9 cellular contexts compared by ENCODE assay signal in genomic region chr9:129178579-129178909, GRCh38. TPM values are rescaled to one million over a fixed set of nuclear protein-coding genes. Genes with fewer than 3 reads are reported as not detected.
DNase-seq lines count a peak whose midpoint lies in the region; TF ChIP-seq lines count a peak whose summit lies in the region.
"Had no signal": no experiment of that assay in that cellular context is flagged by ENCODE, and none has a peak within 500 bp of the region (broad histone marks: within the 10 kb centered on the region; RNA-seq: fewer than 3 reads in every experiment).

No MANE protein-coding gene starts in this region.

- H3K9me3 ChIP-seq in iPS DF 6.9 (ENCODE audit: control insufficient read depth, insufficient read depth, low read length) (no peaks in the 10 kb centered on the region), subcutaneous abdominal adipose tissue (ENCODE audit: control insufficient read depth in 5 of 5, low read length in 5 of 5) (no peaks in the 10 kb centered on the region)
- no peaks in the 10 kb centered on the region for H3K9me3 ChIP-seq in CD8-positive, alpha-beta memory T cell (ENCODE audit: low read length)

- no peak overlapping the region for H3K27ac Mint-ChIP-seq in CD8-positive, alpha-beta memory T cell

- no peak for TF ChIP-seq CTCF in RWPE1 (conservative IDR thresholded peaks at IDR 0.05; ENCODE audit: low read depth)

- H3K27me3 ChIP-seq in iPS DF 6.9 (ENCODE audit: control insufficient read depth, insufficient read depth, low read length) (peaks cover 49% of the 10 kb centered on the region), subcutaneous abdominal adipose tissue (ENCODE audit: control insufficient read depth in 5 of 5, insufficient read depth in 4 of 5, low read length in 5 of 5) (peaks cover 0 to 5% (median 0%) of the 10 kb centered on the region in 5 donors)
- H3K27me3 ChIP-seq in CD8-positive, alpha-beta memory T cell (ENCODE audit: insufficient read depth, low read length, poor library complexity, severe bottlenecking): no peaks in the 10 kb centered on the region

- H3K4me3 Mint-ChIP-seq in CD8-positive, alpha-beta memory T cell: peak overlapping the region in 2 of 7 donors; percentile 66 to 94

- H3K27ac ChIP-seq in RWPE1 (peak overlapping the region; percentile 99), iPS DF 6.9 (ENCODE audit: low read length) (no peak overlapping the region), subcutaneous abdominal adipose tissue (ENCODE audit: low read depth, low read length) (no peak overlapping the region)
- no peak overlapping the region for H3K27ac ChIP-seq in CD8-positive, alpha-beta memory T cell (ENCODE audit: low read depth, low read length)

- peak overlapping the region; percentile 40; the same call in 1 of the 2 replicates for H3K4me3 ChIP-seq in iPS DF 6.9 (ENCODE audit: low read length)
- peak overlapping the region in 3 of 5 donors; percentile 86 to 98 (median 96) for H3K4me3 ChIP-seq in subcutaneous abdominal adipose tissue (ENCODE audit: low read depth in 1 of 5, low read length in 5 of 5)
- H3K4me3 ChIP-seq in CD8-positive, alpha-beta memory T cell (ENCODE audit: low read length): no peak overlapping the region

- H3K9me3 Mint-ChIP-seq in CD8-positive, alpha-beta memory T cell: no peaks in the 10 kb centered on the region
- H3K9me3 Mint-ChIP-seq: CD4-positive, CD25-positive, alpha-beta regulatory T cell had no signal

- no CpG with 5 or more reads among the region's 28 CpGs for WGBS in iPS DF 6.9 (ENCODE audit: insufficient coverage, insufficient read length)

- H3K36me3 Mint-ChIP-seq in CD8-positive, alpha-beta memory T cell: peaks cover 0 to 10% (median 0%) of the 10 kb centered on the region in 3 donors
- H3K36me3 Mint-ChIP-seq: CD4-positive, CD25-positive, alpha-beta regulatory T cell had no signal

- peaks cover 7 to 20% (median 9%) of the 10 kb centered on the region in 3 donors for H3K4me1 Mint-ChIP-seq in CD8-positive, alpha-beta memory T cell

- H3K36me3 ChIP-seq in iPS DF 6.9 (ENCODE audit: control insufficient read depth, insufficient read depth, low read length): no peaks in the 10 kb centered on the region
- H3K36me3 ChIP-seq in subcutaneous abdominal adipose tissue (ENCODE audit: control insufficient read depth in 5 of 5, insufficient read depth in 5 of 5, low read length in 5 of 5): no peaks in the 10 kb centered on the region
- no peaks in the 10 kb centered on the region for H3K36me3 ChIP-seq in CD8-positive, alpha-beta memory T cell (ENCODE audit: insufficient read depth, low read length)

- no peaks in the 10 kb centered on the region for H3K27me3 Mint-ChIP-seq in CD8-positive, alpha-beta memory T cell

- POLR2A ChIA-PET in RWPE1 (lab: Yijun Ruan, JAX; ENCODE audit: low non-redundant PET): interaction anchor here (0.5 to 5.8 kb wide), 21 partner anchors 8 to 428 kb away, joined by 3 to 81 read pairs (median 4); no protein-coding TSS in a partner anchor
- POLR2A ChIA-PET in CD8-positive, alpha-beta memory T cell (lab: Charles Lee): interaction anchor here (0.6 to 4.9 kb wide), 13 partner anchors 29 to 448 kb away, joined by 3 to 36 read pairs (median 5); partner anchors contain the start of gene NTMT1

- H3K4me1 ChIP-seq in iPS DF 6.9 (ENCODE audit: control insufficient read depth, insufficient read depth, low read length) (peaks cover 1% of the 10 kb centered on the region; the same call in 1 of the 2 replicates), subcutaneous abdominal adipose tissue (ENCODE audit: control insufficient read depth in 5 of 5, insufficient read depth in 5 of 5, low read length in 5 of 5) (peaks cover 0 to 61% (median 44%) of the 10 kb centered on the region in 5 donors)
- H3K4me1 ChIP-seq in CD8-positive, alpha-beta memory T cell (ENCODE audit: insufficient read depth, low read length): no peaks in the 10 kb centered on the region

- DNase-seq in NCI-H510A (lab: John Stamatoyannopoulos, UW) (peak; percentile 93), NCI-H510A treated with DMSO at 0.1 percent for 48 hours (lab: John Stamatoyannopoulos, UW) (no peak), RWPE1 (ENCODE audit: low spot score) (no peak), iPS DF 6.9 (ENCODE audit: low read depth, low spot score) (no peak), CD1c-positive myeloid dendritic cell (ENCODE audit: extremely low spot score) (no peak)
- no peak for DNase-seq in CD8-positive, alpha-beta memory T cell
- no peak for DNase-seq in activated CD4-positive, alpha-beta T cell treated with anti-CD3 and anti-CD28 coated beads, Interleukin-2, amount 50 U/mL, for 48 hours

- H3K9ac ChIP-seq in subcutaneous abdominal adipose tissue (ENCODE audit: low read length in 5 of 5): peak overlapping the region in 2 of 5 donors; percentile 28 to 40

- CTCF ChIA-PET in RWPE1 (lab: Yijun Ruan, JAX): interaction anchor here (0.6 kb wide), 3 partner anchors 16 to 446 kb away, joined by 3 to 6 read pairs (median 3); no protein-coding TSS in a partner anchor
- CTCF ChIA-PET in CD8-positive, alpha-beta memory T cell (lab: Charles Lee): interaction anchor here (0.6 to 2.9 kb wide), 27 partner anchors 8 to 463 kb away, joined by 3 to 11 read pairs (median 4); partner anchors contain the start of gene NTMT1

RNA-seq across cellular contexts. Expression of gene IER5L, which starts 0.5 kb away (rescaled TPM):
- 1 to 10 TPM; 2.8 to 3.0 TPM for total RNA-seq in CD8-positive, alpha-beta memory T cell
- 0.16 TPM for polyA plus RNA-seq in CD8-positive, alpha-beta memory T cell
- polyA plus RNA-seq: CD4-positive, CD25-positive, alpha-beta regulatory T cell had no signal
